ENCODE assay signal across 10 cellular contexts in the genomic region with DNA sequence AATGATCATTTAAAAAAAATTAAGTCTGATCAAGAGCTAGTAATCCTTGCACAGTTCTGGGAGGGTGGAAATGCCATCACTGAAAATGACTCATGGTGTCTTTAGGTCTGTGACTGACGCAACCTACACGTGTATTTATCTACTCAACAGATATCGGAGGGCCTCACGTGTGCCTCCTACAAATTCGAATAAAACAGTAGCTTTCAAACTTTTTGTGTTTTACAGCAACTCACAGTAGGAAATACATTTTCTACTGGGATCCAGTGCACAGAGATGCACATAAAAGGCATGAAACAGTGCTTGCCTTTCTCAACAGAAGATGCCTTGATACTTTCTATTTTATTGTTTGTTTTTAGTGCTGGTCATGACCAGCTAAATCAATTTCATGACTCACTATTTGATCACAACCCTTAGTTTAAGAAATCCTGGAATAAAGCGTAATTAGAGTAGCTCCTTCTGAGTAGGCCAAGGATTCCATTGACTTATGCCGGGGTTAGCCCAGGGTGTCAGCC.
DNase-seq lines count a peak whose midpoint lies in the region; ATAC-seq and TF ChIP-seq lines count a peak whose summit lies in the region.
"Had no signal": no experiment of that assay in that cellular context is flagged by ENCODE, and none has a peak within 500 bp of the region (broad histone marks: within the 10 kb centered on the region; RNA-seq: fewer than 3 reads in every experiment).

No MANE protein-coding gene starts in this region.

- DNase-seq in AG09319 (ENCODE audit: extremely low read depth, low read depth) = peak; percentile 66
- peak; percentile 73 for DNase-seq in LHCN-M2 (ENCODE audit: low read depth)
- peak; percentile 81 for DNase-seq in amniotic stem cell (lab: John Stamatoyannopoulos, UW)
- DNase-seq in kidney glomerular epithelial cell (lab: John Stamatoyannopoulos, UW) = peak; percentile 26
- no peak for DNase-seq in ureter (ENCODE audit: low spot score)
- DNase-seq: activated CD4-positive, alpha-beta memory T cell treated with anti-CD3 and anti-CD28 coated beads for 36 hours; NCI-H526 had no signal

- no peak for ATAC-seq in GM21723 (IDR thresholded peaks at IDR 0.05; ENCODE audit: unreplicated experiment)
- ATAC-seq in HG02610 (IDR thresholded peaks at IDR 0.05; ENCODE audit: unreplicated experiment) = no peak
- ATAC-seq in GM19035 (IDR thresholded peaks at IDR 0.05; ENCODE audit: unreplicated experiment) = no peak

- TF ChIP-seq CTCF in AG09319 (IDR thresholded peaks at IDR 0.05; ENCODE audit: low read depth, low read length) = no peak
